ENCODE assay signal across 24 cellular contexts in the genomic region with DNA sequence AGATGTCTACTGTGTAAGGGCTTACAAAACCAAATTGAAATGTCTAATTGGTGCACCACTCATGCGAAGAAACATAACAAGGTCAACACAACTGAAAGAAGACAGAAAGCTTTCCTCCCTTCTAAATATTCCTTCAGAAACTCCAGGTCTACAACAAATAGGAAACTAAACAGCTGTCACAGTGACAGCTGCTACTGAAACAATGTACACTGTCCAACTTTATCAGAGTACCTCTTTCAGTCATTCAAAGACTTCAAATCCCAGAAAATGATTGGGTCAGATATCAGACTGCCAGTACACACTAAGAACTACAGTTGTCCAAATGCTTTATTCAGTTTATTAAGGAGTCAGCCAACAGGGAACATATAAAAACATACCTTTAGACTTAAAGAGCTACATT. TPM values are rescaled to one million over a fixed set of nuclear protein-coding genes. Genes with fewer than 3 reads are reported as not detected.
"Had no signal": no experiment of that assay in that cellular context is flagged by ENCODE, and none has a peak within 500 bp of the region (broad histone marks: within the 10 kb centered on the region; RNA-seq: fewer than 3 reads in every experiment).

No MANE protein-coding gene starts in this region.

- H3K27ac ChIP-seq: colonic mucosa, esophagus squamous epithelium, pancreas, spleen, testis, tibial nerve, upper lobe of right lung had no signal

- H3K4me3 ChIP-seq: colonic mucosa, esophagus squamous epithelium, pancreas, spleen, testis, tibial nerve, upper lobe of right lung had no signal

- H3K27me3 ChIP-seq: colonic mucosa, esophagus squamous epithelium, pancreas, spleen, testis, tibial nerve, upper lobe of right lung had no signal

- DNase-seq: colonic mucosa; dermis blood vessel endothelial cell; esophagus squamous epithelium; foreskin melanocyte; head of caudate nucleus; hippocampal formation; left colon; left ventricle myocardium superior; natural killer cell; occipital lobe; pancreas; right cardiac atrium; spleen; stimulated activated CD4-positive, alpha-beta T cell treated with anti-CD3 and anti-CD28 coated beads, Interleukin-15, amount 100 ng/mL, for 24 hours; stimulated activated CD4-positive, alpha-beta T cell treated with anti-CD3 and anti-CD28 coated beads, Interleukin-1b, Interleukin-23, amount 100 ng/mL, for 48 hours; stimulated activated CD4-positive, alpha-beta T cell treated with anti-CD3 and anti-CD28 coated beads, Interleukin-4, amount 100 ng/mL, for 24 hours; stimulated activated naive CD8-positive, alpha-beta T cell treated with anti-CD3 and anti-CD28 coated beads, Interleukin-15, amount 100 ng/mL, for 72 hours; testis; upper lobe of right lung had no signal

- H3K36me3 ChIP-seq: colonic mucosa, pancreas, upper lobe of right lung had no signal

- H3K9me3 ChIP-seq: colonic mucosa, esophagus squamous epithelium, pancreas, spleen, testis, tibial nerve, upper lobe of right lung had no signal

- H3K4me1 ChIP-seq: colonic mucosa, esophagus squamous epithelium, pancreas, spleen, testis, tibial nerve, upper lobe of right lung had no signal

RNA-seq across cellular contexts. Expression of a gene that starts 49.1 kb away (rescaled TPM):
- total RNA-seq: dermis blood vessel endothelial cell, epithelial cell of proximal tubule, esophagus squamous epithelium, kidney epithelial cell, left ventricle myocardium superior, lung microvascular endothelial cell, progenitor cell of endocrine pancreas, right cardiac atrium, upper lobe of right lung had no signal
